ENCODE assay signal across 1 cellular context in genomic region chr2:66571873-66572272, GRCh38.
TF ChIP-seq lines count a peak whose summit lies in the region.

No MANE protein-coding gene starts in this region.

TF ChIP-seq in GM23338, 12 proteins besides CTCF, POLR2A, EP300 and RAD21 (continued from another document):
- TF ChIP-seq ZNF462 (CRISPR knock-in tag; IDR thresholded peaks at IDR 0.05) (no peak), STAT1 (IDR thresholded peaks at IDR 0.05; ENCODE audit: unreplicated experiment) (no peak), JUNB (IDR thresholded peaks at IDR 0.05; ENCODE audit: unreplicated experiment) (no peak), CREB1 (CRISPR knock-in tag; IDR thresholded peaks at IDR 0.05; ENCODE audit: low read depth) (no peak), NANOG (IDR thresholded peaks at IDR 0.05; ENCODE audit: borderline replicate concordance) (no peak), ZNF331 (CRISPR knock-in tag; IDR thresholded peaks at IDR 0.05; ENCODE audit: low read depth) (no peak), ETS1 (IDR thresholded peaks at IDR 0.05) (no peak)
- TF ChIP-seq, protein P1, sequence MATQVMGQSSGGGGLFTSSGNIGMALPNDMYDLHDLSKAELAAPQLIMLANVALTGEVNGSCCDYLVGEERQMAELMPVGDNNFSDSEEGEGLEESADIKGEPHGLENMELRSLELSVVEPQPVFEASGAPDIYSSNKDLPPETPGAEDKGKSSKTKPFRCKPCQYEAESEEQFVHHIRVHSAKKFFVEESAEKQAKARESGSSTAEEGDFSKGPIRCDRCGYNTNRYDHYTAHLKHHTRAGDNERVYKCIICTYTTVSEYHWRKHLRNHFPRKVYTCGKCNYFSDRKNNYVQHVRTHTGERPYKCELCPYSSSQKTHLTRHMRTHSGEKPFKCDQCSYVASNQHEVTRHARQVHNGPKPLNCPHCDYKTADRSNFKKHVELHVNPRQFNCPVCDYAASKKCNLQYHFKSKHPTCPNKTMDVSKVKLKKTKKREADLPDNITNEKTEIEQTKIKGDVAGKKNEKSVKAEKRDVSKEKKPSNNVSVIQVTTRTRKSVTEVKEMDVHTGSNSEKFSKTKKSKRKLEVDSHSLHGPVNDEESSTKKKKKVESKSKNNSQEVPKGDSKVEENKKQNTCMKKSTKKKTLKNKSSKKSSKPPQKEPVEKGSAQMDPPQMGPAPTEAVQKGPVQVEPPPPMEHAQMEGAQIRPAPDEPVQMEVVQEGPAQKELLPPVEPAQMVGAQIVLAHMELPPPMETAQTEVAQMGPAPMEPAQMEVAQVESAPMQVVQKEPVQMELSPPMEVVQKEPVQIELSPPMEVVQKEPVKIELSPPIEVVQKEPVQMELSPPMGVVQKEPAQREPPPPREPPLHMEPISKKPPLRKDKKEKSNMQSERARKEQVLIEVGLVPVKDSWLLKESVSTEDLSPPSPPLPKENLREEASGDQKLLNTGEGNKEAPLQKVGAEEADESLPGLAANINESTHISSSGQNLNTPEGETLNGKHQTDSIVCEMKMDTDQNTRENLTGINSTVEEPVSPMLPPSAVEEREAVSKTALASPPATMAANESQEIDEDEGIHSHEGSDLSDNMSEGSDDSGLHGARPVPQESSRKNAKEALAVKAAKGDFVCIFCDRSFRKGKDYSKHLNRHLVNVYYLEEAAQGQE (IDR thresholded peaks at IDR 0.05; ENCODE audit: unreplicated experiment) = no peak
TF ChIP-seq in GM23338: peak in this region for 0.
